18 cellular contexts compared by ENCODE assay signal in genomic region chr5:6585168-6585567, GRCh38. TPM values are rescaled to one million over a fixed set of nuclear protein-coding genes. Genes with fewer than 3 reads are reported as not detected.
DNase-seq lines count a peak whose midpoint lies in the region; ATAC-seq, FAIRE-seq and TF ChIP-seq lines count a peak whose summit lies in the region.
"Had no signal": no experiment of that assay in that cellular context is flagged by ENCODE, and none has a peak within 500 bp of the region (broad histone marks: within the 10 kb centered on the region; RNA-seq: fewer than 3 reads in every experiment).

No MANE protein-coding gene starts in this region.

- H3K36me3 ChIP-seq in right lobe of liver, result peaks cover 0 to 9% (median 0%) of the 10 kb centered on the region in 4 donors
- H3K36me3 ChIP-seq in kidney (ENCODE audit: control insufficient read depth in 1 of 2, insufficient read depth in 2 of 2, low read length in 2 of 2), result no peaks in the 10 kb centered on the region

- H3K36me3 Mint-ChIP-seq in activated CD8-positive, alpha-beta memory T cell treated with anti-CD3 and anti-CD28 coated beads, Interleukin-2, amount 10 ng/mL, durations not matched to agents 7 days and 5 days, result no peaks in the 10 kb centered on the region
- H3K36me3 Mint-ChIP-seq in CD4-positive, alpha-beta T cell (ENCODE audit: low read depth), result no peaks in the 10 kb centered on the region
- H3K36me3 Mint-ChIP-seq: IgD-negative memory B cell had no signal

- peak; percentile 31 for DNase-seq in activated CD8-positive, alpha-beta memory T cell treated with anti-CD3 and anti-CD28 coated beads, Interleukin-2, amount 10 ng/mL, durations not matched to agents 7 days and 5 days
- DNase-seq in activated CD8-positive, alpha-beta memory T cell treated with anti-CD3 and anti-CD28 coated beads for 24 hours, result no peak
- DNase-seq in dermis blood vessel endothelial cell, result peak; percentile 73
- DNase-seq in right lobe of liver, result peak in 1 of 3 donors; percentile 46
- DNase-seq in CD4-positive, alpha-beta T cell, result no peak
- no peak for DNase-seq in activated CD4-positive, alpha-beta T cell treated with anti-CD3 and anti-CD28 coated beads, Interleukin-2, amount 50 U/mL, for 4 hours
- no peak for DNase-seq in kidney
- no peak for DNase-seq in OCI-M1 (lab: John Stamatoyannopoulos, UW)
- DNase-seq: CD8-positive, alpha-beta memory T cell; DMS79; MV-4-11; NCI-H1417 treated with DMSO at 0.1 percent for 48 hours; NCI-H1930; NCI-H526 treated with DMSO at 0.1 percent for 48 hours; PC-3 had no signal

- TF ChIP-seq CTCF in right lobe of liver (IDR thresholded peaks at IDR 0.05) (no peak), kidney (IDR thresholded peaks at IDR 0.05; ENCODE audit: borderline replicate concordance, extremely low read depth, insufficient read depth) (no peak)
- no peak for TF ChIP-seq CTCF in CD4-positive, alpha-beta T cell (IDR thresholded peaks at IDR 0.05)

- H3K27ac ChIP-seq in right lobe of liver, result peak overlapping the region in 2 of 3 donors; percentile 55 to 98
- H3K27ac ChIP-seq in CD4-positive, alpha-beta T cell (ENCODE audit: low read depth, low read length), result no peak overlapping the region
- no peak overlapping the region for H3K27ac ChIP-seq in kidney (ENCODE audit: low read depth in 2 of 2, low read length in 2 of 2)

- intact Hi-C loops in right lobe of liver (cut with DNase I) (no loop called here), kidney (cut with DNase I) (no loop called here)
- intact Hi-C loops in CD4-positive, alpha-beta T cell (cut with DNase I, micrococcal nuclease), result no loop called here

- ATAC-seq in activated CD8-positive, alpha-beta memory T cell treated with anti-CD3 and anti-CD28 coated beads, Interleukin-2, amount 10 ng/mL, durations not matched to agents 7 days and 5 days, result no peak
- ATAC-seq in right lobe of liver, result peak; percentile 10 to 43 (median 40)
- no peak for ATAC-seq in CD4-positive, alpha-beta T cell (ENCODE audit: poor library complexity)
- ATAC-seq: PC-3 had no signal

- CTCF ChIA-PET in activated CD8-positive, alpha-beta memory T cell treated with anti-CD3 and anti-CD28 coated beads, Interleukin-2, amount 10 ng/mL, durations not matched to agents 7 days and 5 days (lab: Charles Lee), result no interaction called here
- CTCF ChIA-PET in CD4-positive, alpha-beta T cell (lab: Charles Lee), result no interaction called here

- peak overlapping the region in 1 of 3 donors; percentile 74 for H3K4me3 ChIP-seq in right lobe of liver
- H3K4me3 ChIP-seq in kidney (ENCODE audit: low read length in 2 of 2), result no peak overlapping the region

- H3K27me3 ChIP-seq in right lobe of liver, result no peaks in the 10 kb centered on the region
- peaks cover 46% of the 10 kb centered on the region for H3K27me3 ChIP-seq in CD4-positive, alpha-beta T cell (ENCODE audit: control insufficient read depth, insufficient read depth, low read length)

- H3K4me1 Mint-ChIP-seq in activated CD8-positive, alpha-beta memory T cell treated with anti-CD3 and anti-CD28 coated beads, Interleukin-2, amount 10 ng/mL, durations not matched to agents 7 days and 5 days, result peaks cover 6% of the 10 kb centered on the region
- H3K4me1 Mint-ChIP-seq in CD4-positive, alpha-beta T cell (ENCODE audit: low read depth), result no peaks in the 10 kb centered on the region

- H3K9ac ChIP-seq in kidney (ENCODE audit: low read length in 2 of 2), result no peak overlapping the region

- POLR2A ChIA-PET in CD4-positive, alpha-beta T cell (lab: Charles Lee), result no interaction called here

- WGBS in right lobe of liver (ENCODE audit: insufficient coverage, low coverage, low lambda C conversion rate, missing lambda C conversion rate), result 20% methylated on average over 1 of the region's 6 CpGs

- peaks cover 66% of the 10 kb centered on the region for H3K27me3 Mint-ChIP-seq in activated CD8-positive, alpha-beta memory T cell treated with anti-CD3 and anti-CD28 coated beads, Interleukin-2, amount 10 ng/mL, durations not matched to agents 7 days and 5 days
- H3K27me3 Mint-ChIP-seq in CD4-positive, alpha-beta T cell, result peaks cover 55% of the 10 kb centered on the region

- H3K4me1 ChIP-seq in right lobe of liver (peaks cover 0 to 6% (median 0%) of the 10 kb centered on the region in 4 donors), kidney (ENCODE audit: control insufficient read depth in 1 of 2, insufficient read depth in 1 of 2, low read depth in 1 of 2, low read length in 2 of 2) (no peaks in the 10 kb centered on the region)

- FAIRE-seq in kidney (lab: Jason Lieb, UNC), result no peak
- FAIRE-seq: D721Med, H54 had no signal

- no peak overlapping the region for H3K4me3 Mint-ChIP-seq in activated CD8-positive, alpha-beta memory T cell treated with anti-CD3 and anti-CD28 coated beads, Interleukin-2, amount 10 ng/mL, durations not matched to agents 7 days and 5 days
- no peak overlapping the region for H3K4me3 Mint-ChIP-seq in CD4-positive, alpha-beta T cell
- H3K4me3 Mint-ChIP-seq: IgD-negative memory B cell had no signal

- TF ChIP-seq POLR2A in right lobe of liver (IDR thresholded peaks at IDR 0.05), result no peak

- no peak overlapping the region for H3K27ac Mint-ChIP-seq in activated CD8-positive, alpha-beta memory T cell treated with anti-CD3 and anti-CD28 coated beads, Interleukin-2, amount 10 ng/mL, durations not matched to agents 7 days and 5 days
- no peak overlapping the region for H3K27ac Mint-ChIP-seq in CD4-positive, alpha-beta T cell
- H3K27ac Mint-ChIP-seq: IgD-negative memory B cell had no signal

- H3K9me3 ChIP-seq in right lobe of liver, result no peaks in the 10 kb centered on the region
- H3K9me3 ChIP-seq in CD4-positive, alpha-beta T cell (ENCODE audit: control insufficient read depth, low read length), result no peaks in the 10 kb centered on the region
- no peaks in the 10 kb centered on the region for H3K9me3 ChIP-seq in kidney (ENCODE audit: control insufficient read depth in 1 of 2, low read length in 2 of 2)

- no peaks in the 10 kb centered on the region for H3K9me3 Mint-ChIP-seq in activated CD8-positive, alpha-beta memory T cell treated with anti-CD3 and anti-CD28 coated beads, Interleukin-2, amount 10 ng/mL, durations not matched to agents 7 days and 5 days (ENCODE audit: low read depth)
- H3K9me3 Mint-ChIP-seq in CD4-positive, alpha-beta T cell, result no peaks in the 10 kb centered on the region
- H3K9me3 Mint-ChIP-seq: CD8-positive, alpha-beta memory T cell had no signal

RNA-seq across cellular contexts. Expression of gene NSUN2, which starts 47.7 kb away (rescaled TPM):
- 100 to 1,000 TPM in 1 of 2 experiments, 10 to 100 TPM in 1; 79.8 to 111 TPM for total RNA-seq in activated CD8-positive, alpha-beta memory T cell treated with anti-CD3 and anti-CD28 coated beads, Interleukin-2, amount 10 ng/mL, durations not matched to agents 7 days and 5 days
- 64.5 and 80.0 TPM in 2 replicates for total RNA-seq in dermis blood vessel endothelial cell
- 10 to 100 TPM; 24.6 to 42.5 (median 29.1) TPM for total RNA-seq in right lobe of liver
- 10 to 100 TPM; 48.3 to 50.8 TPM for total RNA-seq in CD4-positive, alpha-beta T cell
- 48.9 TPM for total RNA-seq in kidney
- 16.9 TPM for polyA plus RNA-seq in kidney (ENCODE audit: insufficient read depth, low read depth, low replicate concordance)

RNA-seq across cellular contexts. Expression of gene SRD5A1, which starts 48.1 kb away (rescaled TPM):
- 10 to 100 TPM; 11.0 to 16.2 TPM for total RNA-seq in activated CD8-positive, alpha-beta memory T cell treated with anti-CD3 and anti-CD28 coated beads, Interleukin-2, amount 10 ng/mL, durations not matched to agents 7 days and 5 days
- 13.2 and 14.1 TPM in 2 replicates for total RNA-seq in dermis blood vessel endothelial cell
- total RNA-seq in right lobe of liver, result 10 to 100 TPM; 13.5 to 87.6 (median 52.2) TPM
- 1 to 10 TPM; 2.3 to 3.0 TPM for total RNA-seq in CD4-positive, alpha-beta T cell
- total RNA-seq in kidney, result 13.1 TPM
- 6.5 TPM for polyA plus RNA-seq in kidney (ENCODE audit: insufficient read depth, low read depth, low replicate concordance)

Comparison
In these comparisons a context has a peak if more than half of its experiments do, and no peak if none do; other contexts are left out.
1. DNase-seq: peak in activated CD8-positive, alpha-beta memory T cell treated with anti-CD3 and anti-CD28 coated beads, Interleukin-2, amount 10 ng/mL, durations not matched to agents 7 days and 5 days (single experiment) and dermis blood vessel endothelial cell (single experiment); none in activated CD8-positive, alpha-beta memory T cell treated with anti-CD3 and anti-CD28 coated beads for 24 hours (single experiment), CD4-positive, alpha-beta T cell (0 of 10), activated CD4-positive, alpha-beta T cell treated with anti-CD3 and anti-CD28 coated beads, Interleukin-2, amount 50 U/mL, for 4 hours (0 of 2), kidney (single experiment) and OCI-M1 (single experiment).
2. ATAC-seq: peak in right lobe of liver (4 of 4); none in activated CD8-positive, alpha-beta memory T cell treated with anti-CD3 and anti-CD28 coated beads, Interleukin-2, amount 10 ng/mL, durations not matched to agents 7 days and 5 days (single experiment) and CD4-positive, alpha-beta T cell (single experiment).
3. H3K27ac ChIP-seq: peak in right lobe of liver (2 of 3); none in CD4-positive, alpha-beta T cell (single experiment) and kidney (0 of 2).